ENCODE assay signal across 1 cellular context in the genomic region with DNA sequence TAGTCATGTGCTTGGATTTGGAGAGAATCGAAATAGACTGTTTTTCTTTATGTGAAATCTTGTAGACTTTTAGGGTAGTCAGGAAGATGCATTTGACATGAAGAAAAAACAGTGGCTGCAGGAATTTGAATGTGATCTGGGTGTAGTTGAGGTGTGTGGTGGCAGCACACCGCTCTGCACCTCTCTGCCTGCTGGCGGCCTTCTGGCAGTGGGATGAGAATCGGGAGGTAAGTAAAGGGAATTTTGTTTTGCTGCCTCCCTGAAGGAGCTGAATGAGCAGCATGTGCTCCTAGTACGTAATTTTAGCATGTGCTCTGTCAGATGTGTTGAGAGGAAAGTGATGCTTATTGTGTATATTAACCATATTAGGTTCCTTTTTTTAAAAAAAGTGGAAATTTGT.
TF ChIP-seq lines count a peak whose summit lies in the region.

No MANE protein-coding gene starts in this region.

TF ChIP-seq in HepG2, 621 proteins besides CTCF, POLR2A, EP300 and RAD21:
- TF ChIP-seq, protein P1, sequence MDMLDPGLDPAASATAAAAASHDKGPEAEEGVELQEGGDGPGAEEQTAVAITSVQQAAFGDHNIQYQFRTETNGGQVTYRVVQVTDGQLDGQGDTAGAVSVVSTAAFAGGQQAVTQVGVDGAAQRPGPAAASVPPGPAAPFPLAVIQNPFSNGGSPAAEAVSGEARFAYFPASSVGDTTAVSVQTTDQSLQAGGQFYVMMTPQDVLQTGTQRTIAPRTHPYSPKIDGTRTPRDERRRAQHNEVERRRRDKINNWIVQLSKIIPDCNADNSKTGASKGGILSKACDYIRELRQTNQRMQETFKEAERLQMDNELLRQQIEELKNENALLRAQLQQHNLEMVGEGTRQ (IDR thresholded peaks at IDR 0.05; ENCODE audit: low read depth, low read length), result no peak
- TF ChIP-seq, protein P1 (CRISPR knock-in tag; IDR thresholded peaks at IDR 0.05; ENCODE audit: borderline replicate concordance), result 0 out of 2 replicates have a peak, but pooled peaks have one; percentile 36
- TF ChIP-seq, protein P2, sequence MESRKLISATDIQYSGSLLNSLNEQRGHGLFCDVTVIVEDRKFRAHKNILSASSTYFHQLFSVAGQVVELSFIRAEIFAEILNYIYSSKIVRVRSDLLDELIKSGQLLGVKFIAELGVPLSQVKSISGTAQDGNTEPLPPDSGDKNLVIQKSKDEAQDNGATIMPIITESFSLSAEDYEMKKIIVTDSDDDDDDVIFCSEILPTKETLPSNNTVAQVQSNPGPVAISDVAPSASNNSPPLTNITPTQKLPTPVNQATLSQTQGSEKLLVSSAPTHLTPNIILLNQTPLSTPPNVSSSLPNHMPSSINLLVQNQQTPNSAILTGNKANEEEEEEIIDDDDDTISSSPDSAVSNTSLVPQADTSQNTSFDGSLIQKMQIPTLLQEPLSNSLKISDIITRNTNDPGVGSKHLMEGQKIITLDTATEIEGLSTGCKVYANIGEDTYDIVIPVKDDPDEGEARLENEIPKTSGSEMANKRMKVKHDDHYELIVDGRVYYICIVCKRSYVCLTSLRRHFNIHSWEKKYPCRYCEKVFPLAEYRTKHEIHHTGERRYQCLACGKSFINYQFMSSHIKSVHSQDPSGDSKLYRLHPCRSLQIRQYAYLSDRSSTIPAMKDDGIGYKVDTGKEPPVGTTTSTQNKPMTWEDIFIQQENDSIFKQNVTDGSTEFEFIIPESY (CRISPR knock-in tag; IDR thresholded peaks at IDR 0.05), result peak; percentile 74; the same call in 1 of the 2 replicates
- 0 out of 2 replicates have a peak, but pooled peaks have one; percentile 37 for TF ChIP-seq ARID2 (CRISPR knock-in tag; IDR thresholded peaks at IDR 0.05; ENCODE audit: borderline replicate concordance)
- TF ChIP-seq ELF3 (CRISPR knock-in tag; IDR thresholded peaks at IDR 0.05), result no peak
- 0 out of 2 replicates have a peak, but pooled peaks have one; percentile 50 for TF ChIP-seq ZNF17 (CRISPR knock-in tag; IDR thresholded peaks at IDR 0.05)
- TF ChIP-seq, protein P3, sequence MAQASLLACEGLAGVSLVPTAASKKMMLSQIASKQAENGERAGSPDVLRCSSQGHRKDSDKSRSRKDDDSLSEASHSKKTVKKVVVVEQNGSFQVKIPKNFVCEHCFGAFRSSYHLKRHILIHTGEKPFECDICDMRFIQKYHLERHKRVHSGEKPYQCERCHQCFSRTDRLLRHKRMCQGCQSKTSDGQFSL (CRISPR knock-in tag; IDR thresholded peaks at IDR 0.05), result no peak
- TF ChIP-seq, protein P4, sequence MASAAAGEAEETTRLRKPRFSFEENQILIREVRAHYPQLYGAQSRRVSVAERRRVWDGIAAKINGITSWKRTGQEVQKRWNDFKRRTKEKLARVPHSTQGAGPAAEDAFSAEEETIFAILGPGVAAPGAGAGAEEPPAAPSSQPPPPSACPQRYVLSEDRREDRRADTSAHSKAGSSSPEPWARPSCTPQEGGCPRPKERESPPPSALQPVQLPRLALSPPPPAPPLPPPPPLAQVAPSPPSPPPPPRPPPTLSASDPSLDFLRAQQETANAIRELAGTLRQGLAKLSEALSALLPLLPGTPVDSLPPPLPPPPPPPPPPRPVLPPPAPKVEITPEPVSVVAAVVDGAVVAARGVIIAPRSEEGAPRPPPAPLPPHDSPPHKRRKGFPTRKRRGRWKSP (CRISPR knock-in tag; IDR thresholded peaks at IDR 0.05), result 0 out of 2 replicates have a peak, but pooled peaks have one; percentile 34
- TF ChIP-seq SOX13 (IDR thresholded peaks at IDR 0.05), result no peak
- no peak for TF ChIP-seq SOX13 (CRISPR knock-in tag; conservative IDR thresholded peaks at IDR 0.05 in 1 of 2, IDR thresholded peaks at IDR 0.05 in 1 of 2)
- no peak for TF ChIP-seq ZNF629 (CRISPR knock-in tag; conservative IDR thresholded peaks at IDR 0.05)
- 0 out of 2 replicates have a peak, but pooled peaks have one; percentile 0 for TF ChIP-seq RBAK (CRISPR knock-in tag; IDR thresholded peaks at IDR 0.05)
TF ChIP-seq in HepG2: peak in this region for 6.
